9 cellular contexts compared by ENCODE assay signal in the genomic region with DNA sequence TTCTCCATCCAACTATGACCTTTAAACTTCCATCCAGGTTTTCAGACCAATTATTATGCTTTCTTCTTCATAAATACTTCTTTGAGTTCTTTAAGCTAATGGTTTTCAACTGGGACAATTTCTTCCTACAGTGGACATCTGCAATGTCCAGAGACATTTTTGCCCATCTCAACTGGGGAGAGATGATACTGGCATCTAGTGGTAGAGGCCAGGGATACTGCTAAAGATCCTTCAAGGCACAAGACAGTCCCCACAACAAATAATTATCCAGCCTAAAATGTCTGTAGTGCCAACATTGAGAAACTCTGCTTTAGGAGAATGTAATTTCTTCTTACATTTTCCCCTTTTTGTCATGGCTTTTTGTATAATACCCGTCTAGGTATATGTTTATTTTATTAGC. TPM values are rescaled to one million over a fixed set of nuclear protein-coding genes. Genes with fewer than 3 reads are reported as not detected.
DNase-seq lines count a peak whose midpoint lies in the region; ATAC-seq and TF ChIP-seq lines count a peak whose summit lies in the region.
"Had no signal": no experiment of that assay in that cellular context is flagged by ENCODE, and none has a peak within 500 bp of the region (broad histone marks: within the 10 kb centered on the region; RNA-seq: fewer than 3 reads in every experiment).

No MANE protein-coding gene starts in this region.

- H3K79me2 ChIP-seq in Loucy (ENCODE audit: insufficient read depth, low read length), result no peaks in the 10 kb centered on the region
- no peaks in the 10 kb centered on the region for H3K79me2 ChIP-seq in neural progenitor cell (ENCODE audit: low read depth)

- H3K4me3 Mint-ChIP-seq in endodermal cell (no peak overlapping the region), neural progenitor cell (no peak overlapping the region)
- H3K4me3 Mint-ChIP-seq: activated CD4-positive, alpha-beta memory T cell treated with anti-CD3 and anti-CD28 coated beads, Interleukin-2, amount 10 ng/mL, durations not matched to agents 7 days and 5 days had no signal

- H3K9me3 Mint-ChIP-seq in endodermal cell (no peaks in the 10 kb centered on the region), neural progenitor cell (no peaks in the 10 kb centered on the region)
- H3K9me3 Mint-ChIP-seq: activated CD4-positive, alpha-beta memory T cell treated with anti-CD3 and anti-CD28 coated beads, Interleukin-2, amount 10 ng/mL, durations not matched to agents 7 days and 5 days had no signal

- H3K27ac ChIP-seq in endodermal cell (ENCODE audit: low read depth, low read length) (no peak overlapping the region), neural progenitor cell (no peak overlapping the region)

- H3K4me1 ChIP-seq in Loucy (ENCODE audit: insufficient read depth, low read length, poor library complexity, severe bottlenecking) (no peaks in the 10 kb centered on the region), endodermal cell (ENCODE audit: control insufficient read depth, insufficient read depth, low read length) (no peaks in the 10 kb centered on the region), neural progenitor cell (no peaks in the 10 kb centered on the region)

- H4K20me1 ChIP-seq in Loucy (ENCODE audit: insufficient read depth, low read length, poor library complexity, severe bottlenecking) (no peaks in the 10 kb centered on the region), neural progenitor cell (ENCODE audit: low read depth) (no peaks in the 10 kb centered on the region)

- no peaks in the 10 kb centered on the region for H3K9me2 ChIP-seq in Loucy (replicated peaks; ENCODE audit: low read depth, low read length)

- H3F3A ChIP-seq in Loucy (ENCODE audit: low read depth), result no peaks in the 10 kb centered on the region
- no peaks in the 10 kb centered on the region for H3F3A ChIP-seq in neural progenitor cell (ENCODE audit: low read depth)

- H3K9me3 ChIP-seq in Loucy (ENCODE audit: insufficient read depth, low read depth, low read length) (no peaks in the 10 kb centered on the region), endodermal cell (ENCODE audit: control insufficient read depth, low read length) (no peaks in the 10 kb centered on the region), neural progenitor cell (ENCODE audit: low read depth) (no peaks in the 10 kb centered on the region)

- H3K4me1 Mint-ChIP-seq in endodermal cell (peaks cover 2% of the 10 kb centered on the region), neural progenitor cell (no peaks in the 10 kb centered on the region)
- H3K4me1 Mint-ChIP-seq: activated CD4-positive, alpha-beta memory T cell treated with anti-CD3 and anti-CD28 coated beads, Interleukin-2, amount 10 ng/mL, durations not matched to agents 7 days and 5 days had no signal

- H3K36me3 ChIP-seq in Loucy (ENCODE audit: insufficient read depth, low read length) (no peaks in the 10 kb centered on the region), endodermal cell (ENCODE audit: control insufficient read depth, insufficient read depth, low read length) (no peaks in the 10 kb centered on the region), neural progenitor cell (no peaks in the 10 kb centered on the region)

- H3K4me2 ChIP-seq in Loucy (ENCODE audit: low read depth, low read length, poor library complexity, severe bottlenecking), result no peak overlapping the region
- H3K4me2 ChIP-seq in neural progenitor cell, result no peak overlapping the region

- H3K4me3 ChIP-seq in Loucy (ENCODE audit: low read length, poor library complexity, severe bottlenecking) (no peak overlapping the region), endodermal cell (ENCODE audit: low read length) (no peak overlapping the region), neural progenitor cell (no peak overlapping the region)

- TF ChIP-seq CTCF in Loucy (conservative IDR thresholded peaks at IDR 0.05; ENCODE audit: low read length) (peak; percentile 36), endodermal cell (conservative IDR thresholded peaks at IDR 0.05) (peak; percentile 74), neural progenitor cell (IDR thresholded peaks at IDR 0.05) (peak; percentile 60)

- H3K27ac Mint-ChIP-seq in endodermal cell, result no peak overlapping the region
- H3K27ac Mint-ChIP-seq in neural progenitor cell, result no peak overlapping the region
- H3K27ac Mint-ChIP-seq: activated CD4-positive, alpha-beta memory T cell treated with anti-CD3 and anti-CD28 coated beads, Interleukin-2, amount 10 ng/mL, durations not matched to agents 7 days and 5 days had no signal

- H3K9ac ChIP-seq in Loucy (ENCODE audit: low read depth, low read length, poor library complexity, severe bottlenecking) (no peak overlapping the region), endodermal cell (ENCODE audit: extremely low read depth, low read length, poor library complexity, severe bottlenecking) (no peak overlapping the region), neural progenitor cell (no peak overlapping the region)

- no CpG with 5 or more reads among the region's 1 CpG for WGBS in endodermal cell (ENCODE audit: insufficient coverage in 1 of 2, insufficient read length in 1 of 2), 2 experiments

- H3K27me3 ChIP-seq in Loucy (ENCODE audit: insufficient read depth, low read length, poor library complexity, severe bottlenecking) (no peaks in the 10 kb centered on the region), endodermal cell (ENCODE audit: control insufficient read depth, insufficient read depth, low read length, poor library complexity, severe bottlenecking) (no peaks in the 10 kb centered on the region), neural progenitor cell (no peaks in the 10 kb centered on the region)

- no peak overlapping the region for H2AFZ ChIP-seq in Loucy (ENCODE audit: low read length)
- no peak overlapping the region for H2AFZ ChIP-seq in neural progenitor cell (replicated peaks)

- H3K36me3 Mint-ChIP-seq in endodermal cell (ENCODE audit: low read depth), result no peaks in the 10 kb centered on the region
- H3K36me3 Mint-ChIP-seq in neural progenitor cell, result peaks cover 5% of the 10 kb centered on the region

- H3K27me3 Mint-ChIP-seq in endodermal cell (ENCODE audit: insufficient read depth), result peaks cover 3% of the 10 kb centered on the region
- H3K27me3 Mint-ChIP-seq in neural progenitor cell (ENCODE audit: insufficient read depth, low read depth), result no peaks in the 10 kb centered on the region
- H3K27me3 Mint-ChIP-seq: activated CD4-positive, alpha-beta memory T cell treated with anti-CD3 and anti-CD28 coated beads, Interleukin-2, amount 10 ng/mL, durations not matched to agents 7 days and 5 days had no signal

- DNase-seq in DMS53 (lab: John Stamatoyannopoulos, UW) (peak; percentile 67), endodermal cell (no peak), neural progenitor cell (ENCODE audit: low spot score) (peak; percentile 32), NCI-H2029 (lab: John Stamatoyannopoulos, UW) (no peak)
- DNase-seq in stimulated activated naive CD4-positive, alpha-beta T cell (lab: John Stamatoyannopoulos, UW), result no peak
- DNase-seq: activated CD4-positive, alpha-beta memory T cell treated with anti-CD3 and anti-CD28 coated beads, Interleukin-2, amount 10 ng/mL, durations not matched to agents 7 days and 5 days had no signal

- ATAC-seq in GM18907 (IDR thresholded peaks at IDR 0.05; ENCODE audit: unreplicated experiment) (no peak), HG03139 (IDR thresholded peaks at IDR 0.05; ENCODE audit: unreplicated experiment) (no peak)

RNA-seq across cellular contexts. Expression of gene TRHDE, which starts 10.6 kb away (rescaled TPM):
- total RNA-seq in endodermal cell (1 to 10 TPM in 1 of 2 donors, under 1 TPM in 1; 0.20 to 1.2 TPM), neural progenitor cell (ENCODE audit: low replicate concordance) (0.22 and 4.5 TPM in 2 replicates)
- polyA plus RNA-seq in endodermal cell (2013, experiment 1 of 2), result 0.89 TPM
- 0.75 TPM for polyA plus RNA-seq in endodermal cell (2013, experiment 2 of 2)
- total RNA-seq: activated CD4-positive, alpha-beta memory T cell treated with anti-CD3 and anti-CD28 coated beads, Interleukin-2, amount 10 ng/mL, durations not matched to agents 7 days and 5 days had no signal

Comparison
In these comparisons a context has a peak if more than half of its experiments do, and no peak if none do; other contexts are left out.
1. DNase-seq: peak in DMS53 (single experiment) and neural progenitor cell (single experiment); none in endodermal cell (single experiment), NCI-H2029 (single experiment) and stimulated activated naive CD4-positive, alpha-beta T cell (0 of 6).
2. Peak in every context shown above with its lines, with median percentiles within 50 percentile points of each other: CTCF ChIP-seq.